ENCODE assay signal across 2 cellular contexts in the genomic region with DNA sequence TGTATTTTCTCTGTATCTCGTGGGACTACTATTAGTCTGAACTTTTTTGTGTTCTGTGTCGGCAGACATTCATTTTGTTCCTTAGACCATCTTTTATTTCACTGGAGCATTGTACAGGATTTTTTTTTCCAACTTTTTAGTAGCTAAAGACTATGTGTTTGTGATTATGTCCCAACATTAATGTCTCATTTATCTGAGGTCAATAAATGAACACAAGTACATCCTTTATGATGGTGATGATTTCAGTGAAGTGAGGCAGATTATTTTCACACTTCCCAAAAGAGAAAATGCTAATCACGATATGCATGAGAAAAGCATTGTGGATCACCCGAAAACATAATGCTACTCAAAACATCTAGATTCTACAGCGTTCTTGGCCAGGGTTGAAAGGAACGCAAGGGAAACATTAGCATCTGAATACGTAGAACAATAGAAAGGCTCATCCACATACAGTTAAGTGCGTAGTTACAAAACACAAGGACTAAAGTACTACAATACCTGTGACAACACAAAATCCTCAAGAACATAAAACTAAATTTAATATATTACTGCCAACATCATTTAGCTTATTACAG.
TF ChIP-seq lines count a peak whose summit lies in the region.

No MANE protein-coding gene starts in this region.

TF ChIP-seq in GM23338, 12 proteins besides CTCF, POLR2A, EP300 and RAD21:
- TF ChIP-seq NANOG (IDR thresholded peaks at IDR 0.05; ENCODE audit: borderline replicate concordance) (peak; percentile 74), REST (IDR thresholded peaks at IDR 0.05; ENCODE audit: unreplicated experiment) (no peak), ZNF114 (CRISPR knock-in tag; IDR thresholded peaks at IDR 0.05) (no peak)
- TF ChIP-seq, protein P1, sequence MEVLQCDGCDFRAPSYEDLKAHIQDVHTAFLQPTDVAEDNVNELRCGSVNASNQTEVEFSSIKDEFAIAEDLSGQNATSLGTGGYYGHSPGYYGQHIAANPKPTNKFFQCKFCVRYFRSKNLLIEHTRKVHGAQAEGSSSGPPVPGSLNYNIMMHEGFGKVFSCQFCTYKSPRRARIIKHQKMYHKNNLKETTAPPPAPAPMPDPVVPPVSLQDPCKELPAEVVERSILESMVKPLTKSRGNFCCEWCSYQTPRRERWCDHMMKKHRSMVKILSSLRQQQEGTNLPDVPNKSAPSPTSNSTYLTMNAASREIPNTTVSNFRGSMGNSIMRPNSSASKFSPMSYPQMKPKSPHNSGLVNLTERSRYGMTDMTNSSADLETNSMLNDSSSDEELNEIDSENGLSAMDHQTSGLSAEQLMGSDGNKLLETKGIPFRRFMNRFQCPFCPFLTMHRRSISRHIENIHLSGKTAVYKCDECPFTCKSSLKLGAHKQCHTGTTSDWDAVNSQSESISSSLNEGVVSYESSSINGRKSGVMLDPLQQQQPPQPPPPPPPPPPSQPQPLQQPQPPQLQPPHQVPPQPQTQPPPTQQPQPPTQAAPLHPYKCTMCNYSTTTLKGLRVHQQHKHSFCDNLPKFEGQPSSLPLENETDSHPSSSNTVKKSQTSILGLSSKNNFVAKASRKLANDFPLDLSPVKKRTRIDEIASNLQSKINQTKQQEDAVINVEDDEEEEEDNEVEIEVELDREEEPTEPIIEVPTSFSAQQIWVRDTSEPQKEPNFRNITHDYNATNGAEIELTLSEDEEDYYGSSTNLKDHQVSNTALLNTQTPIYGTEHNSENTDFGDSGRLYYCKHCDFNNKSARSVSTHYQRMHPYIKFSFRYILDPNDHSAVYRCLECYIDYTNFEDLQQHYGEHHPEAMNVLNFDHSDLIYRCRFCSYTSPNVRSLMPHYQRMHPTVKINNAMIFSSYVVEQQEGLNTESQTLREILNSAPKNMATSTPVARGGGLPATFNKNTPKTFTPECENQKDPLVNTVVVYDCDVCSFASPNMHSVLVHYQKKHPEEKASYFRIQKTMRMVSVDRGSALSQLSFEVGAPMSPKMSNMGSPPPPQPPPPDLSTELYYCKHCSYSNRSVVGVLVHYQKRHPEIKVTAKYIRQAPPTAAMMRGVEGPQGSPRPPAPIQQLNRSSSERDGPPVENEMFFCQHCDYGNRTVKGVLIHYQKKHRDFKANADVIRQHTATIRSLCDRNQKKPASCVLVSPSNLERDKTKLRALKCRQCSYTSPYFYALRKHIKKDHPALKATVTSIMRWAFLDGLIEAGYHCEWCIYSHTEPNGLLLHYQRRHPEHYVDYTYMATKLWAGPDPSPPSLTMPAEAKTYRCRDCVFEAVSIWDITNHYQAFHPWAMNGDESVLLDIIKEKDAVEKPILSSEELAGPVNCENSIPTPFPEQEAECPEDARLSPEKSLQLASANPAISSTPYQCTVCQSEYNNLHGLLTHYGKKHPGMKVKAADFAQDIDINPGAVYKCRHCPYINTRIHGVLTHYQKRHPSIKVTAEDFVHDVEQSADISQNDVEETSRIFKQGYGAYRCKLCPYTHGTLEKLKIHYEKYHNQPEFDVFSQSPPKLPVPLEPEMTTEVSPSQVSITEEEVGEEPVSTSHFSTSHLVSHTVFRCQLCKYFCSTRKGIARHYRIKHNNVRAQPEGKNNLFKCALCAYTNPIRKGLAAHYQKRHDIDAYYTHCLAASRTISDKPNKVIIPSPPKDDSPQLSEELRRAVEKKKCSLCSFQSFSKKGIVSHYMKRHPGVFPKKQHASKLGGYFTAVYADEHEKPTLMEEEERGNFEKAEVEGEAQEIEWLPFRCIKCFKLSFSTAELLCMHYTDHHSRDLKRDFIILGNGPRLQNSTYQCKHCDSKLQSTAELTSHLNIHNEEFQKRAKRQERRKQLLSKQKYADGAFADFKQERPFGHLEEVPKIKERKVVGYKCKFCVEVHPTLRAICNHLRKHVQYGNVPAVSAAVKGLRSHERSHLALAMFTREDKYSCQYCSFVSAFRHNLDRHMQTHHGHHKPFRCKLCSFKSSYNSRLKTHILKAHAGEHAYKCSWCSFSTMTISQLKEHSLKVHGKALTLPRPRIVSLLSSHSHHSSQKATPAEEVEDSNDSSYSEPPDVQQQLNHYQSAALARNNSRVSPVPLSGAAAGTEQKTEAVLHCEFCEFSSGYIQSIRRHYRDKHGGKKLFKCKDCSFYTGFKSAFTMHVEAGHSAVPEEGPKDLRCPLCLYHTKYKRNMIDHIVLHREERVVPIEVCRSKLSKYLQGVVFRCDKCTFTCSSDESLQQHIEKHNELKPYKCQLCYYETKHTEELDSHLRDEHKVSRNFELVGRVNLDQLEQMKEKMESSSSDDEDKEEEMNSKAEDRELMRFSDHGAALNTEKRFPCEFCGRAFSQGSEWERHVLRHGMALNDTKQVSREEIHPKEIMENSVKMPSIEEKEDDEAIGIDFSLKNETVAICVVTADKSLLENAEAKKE (CRISPR knock-in tag; IDR thresholded peaks at IDR 0.05), result 0 out of 2 replicates have a peak, but pooled peaks have one; percentile 24

TF ChIP-seq in K562, 482 proteins besides CTCF, POLR2A, EP300 and RAD21:
- TF ChIP-seq PHB (CRISPR knock-in tag; IDR thresholded peaks at IDR 0.05), result no peak
- TF ChIP-seq HES1 (IDR thresholded peaks at IDR 0.05; ENCODE audit: low read depth), result no peak
- no peak for TF ChIP-seq ZNF239 (CRISPR knock-in tag; IDR thresholded peaks at IDR 0.05)
- TF ChIP-seq, protein P2, sequence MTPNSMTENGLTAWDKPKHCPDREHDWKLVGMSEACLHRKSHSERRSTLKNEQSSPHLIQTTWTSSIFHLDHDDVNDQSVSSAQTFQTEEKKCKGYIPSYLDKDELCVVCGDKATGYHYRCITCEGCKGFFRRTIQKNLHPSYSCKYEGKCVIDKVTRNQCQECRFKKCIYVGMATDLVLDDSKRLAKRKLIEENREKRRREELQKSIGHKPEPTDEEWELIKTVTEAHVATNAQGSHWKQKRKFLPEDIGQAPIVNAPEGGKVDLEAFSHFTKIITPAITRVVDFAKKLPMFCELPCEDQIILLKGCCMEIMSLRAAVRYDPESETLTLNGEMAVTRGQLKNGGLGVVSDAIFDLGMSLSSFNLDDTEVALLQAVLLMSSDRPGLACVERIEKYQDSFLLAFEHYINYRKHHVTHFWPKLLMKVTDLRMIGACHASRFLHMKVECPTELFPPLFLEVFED (CRISPR knock-in tag; conservative IDR thresholded peaks at IDR 0.05), result no peak
- TF ChIP-seq SNIP1 (IDR thresholded peaks at IDR 0.05; ENCODE audit: low read depth), result no peak
- no peak for TF ChIP-seq LEF1 (IDR thresholded peaks at IDR 0.05)
- TF ChIP-seq, protein P3, sequence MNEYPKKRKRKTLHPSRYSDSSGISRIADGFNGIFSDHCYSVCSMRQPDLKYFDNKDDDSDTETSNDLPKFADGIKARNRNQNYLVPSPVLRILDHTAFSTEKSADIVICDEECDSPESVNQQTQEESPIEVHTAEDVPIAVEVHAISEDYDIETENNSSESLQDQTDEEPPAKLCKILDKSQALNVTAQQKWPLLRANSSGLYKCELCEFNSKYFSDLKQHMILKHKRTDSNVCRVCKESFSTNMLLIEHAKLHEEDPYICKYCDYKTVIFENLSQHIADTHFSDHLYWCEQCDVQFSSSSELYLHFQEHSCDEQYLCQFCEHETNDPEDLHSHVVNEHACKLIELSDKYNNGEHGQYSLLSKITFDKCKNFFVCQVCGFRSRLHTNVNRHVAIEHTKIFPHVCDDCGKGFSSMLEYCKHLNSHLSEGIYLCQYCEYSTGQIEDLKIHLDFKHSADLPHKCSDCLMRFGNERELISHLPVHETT (CRISPR knock-in tag; conservative IDR thresholded peaks at IDR 0.05 in 1 of 2, IDR thresholded peaks at IDR 0.05 in 1 of 2), result no peak
- TF ChIP-seq ZBTB49 (CRISPR knock-in tag; IDR thresholded peaks at IDR 0.05; ENCODE audit: borderline replicate concordance), result no peak
- no peak for TF ChIP-seq ZNF134 (CRISPR knock-in tag; conservative IDR thresholded peaks at IDR 0.05)
- TF ChIP-seq SMAD3 (CRISPR knock-in tag; conservative IDR thresholded peaks at IDR 0.05), result no peak
- no peak for TF ChIP-seq NR1H2 (CRISPR knock-in tag; IDR thresholded peaks at IDR 0.05)
- TF ChIP-seq ZNF592 (IDR thresholded peaks at IDR 0.05), result no peak
- no peak for TF ChIP-seq ZNF507 (tag; conservative IDR thresholded peaks at IDR 0.05)
- no peak for TF ChIP-seq PPARD (CRISPR knock-in tag; IDR thresholded peaks at IDR 0.05)
- no peak for TF ChIP-seq JUND (IDR thresholded peaks at IDR 0.05; ENCODE audit: borderline replicate concordance, low read depth, low read length)
- TF ChIP-seq JUND (tag; IDR thresholded peaks at IDR 0.05; ENCODE audit: borderline replicate concordance, low read depth, low read length), result no peak
- no peak for TF ChIP-seq HDGF (IDR thresholded peaks at IDR 0.05)
- TF ChIP-seq CEBPG (CRISPR knock-in tag; IDR thresholded peaks at IDR 0.05), result no peak
- no peak for TF ChIP-seq CEBPG (tag; conservative IDR thresholded peaks at IDR 0.05 in 1 of 2, IDR thresholded peaks at IDR 0.05 in 1 of 2)
- TF ChIP-seq NELFE (IDR thresholded peaks at IDR 0.05; ENCODE audit: insufficient read depth, insufficient read length), result no peak
